Comparison of ENCODE assay signal across 1 cellular context in genomic region chr21:45304945-45305344, GRCh38.
TF ChIP-seq lines count a peak whose summit lies in the region.

No MANE protein-coding gene starts in this region.

TF ChIP-seq in IMR-90, 13 proteins besides CTCF, POLR2A, EP300 and RAD21:
- TF ChIP-seq BHLHE40 (IDR thresholded peaks at IDR 0.05; ENCODE audit: low read depth, low read length): no peak
